9 cellular contexts compared by ENCODE assay signal in genomic region chr7:151167197-151167911, GRCh38. TPM values are rescaled to one million over a fixed set of nuclear protein-coding genes. Genes with fewer than 3 reads are reported as not detected.
DNase-seq lines count a peak whose midpoint lies in the region; ATAC-seq, FAIRE-seq and TF ChIP-seq lines count a peak whose summit lies in the region.
"Had no signal": no experiment of that assay in that cellular context is flagged by ENCODE, and none has a peak within 500 bp of the region (broad histone marks: within the 10 kb centered on the region; RNA-seq: fewer than 3 reads in every experiment).

Gene GBX1, minus strand, starts transcription at chr7:151167694. Its CDS starts 146 bp downstream, at chr7:151167548.

- H3K9ac ChIP-seq in BLaER1 treated with 17β-estradiol and CSF1 and Interleukin-3, amounts not matched to agents 10 nM and 100 nM = no peak within 1 kb of the TSS
- no peak within 1 kb of the TSS for H3K9ac ChIP-seq in GM12878 (ENCODE audit: control insufficient read depth, insufficient read depth, low read length)

- H3K79me2 ChIP-seq in GM12878 (ENCODE audit: control insufficient read depth, insufficient read depth, low read length) = no peaks in the 10 kb centered on the region

- RAD21 ChIA-PET in GM12878 (lab: Charles Lee; ENCODE audit: unreplicated experiment) = no interaction called here

- TF ChIP-seq RAD21 in Ishikawa (IDR thresholded peaks at IDR 0.05; ENCODE audit: low read depth) (no peak), GM12878 (IDR thresholded peaks at IDR 0.05; ENCODE audit: insufficient read depth, low read depth, low read length) (no peak)

- ATAC-seq in GM12878 = peak; percentile 16; the same call in 1 of the 3 replicates
- ATAC-seq in GM21390 (IDR thresholded peaks at IDR 0.05; ENCODE audit: unreplicated experiment) = no peak
- ATAC-seq in GM19395 (IDR thresholded peaks at IDR 0.05; ENCODE audit: unreplicated experiment) = no peak

- peak within 1 kb of the TSS; percentile 13; the same call in 1 of the 2 replicates for H2AFZ ChIP-seq in GM12878 (ENCODE audit: control insufficient read depth, low read depth, low read length)

- TF ChIP-seq EP300 in Ishikawa (IDR thresholded peaks at IDR 0.05; ENCODE audit: borderline replicate concordance) (0 out of 2 replicates have a peak, but pooled peaks have one; percentile 6), GM12878 (IDR thresholded peaks at IDR 0.05; ENCODE audit: borderline replicate concordance in 1 of 2, control insufficient read depth in 1 of 2, low read depth in 2 of 2, low read length in 2 of 2) (no peak)

- H3K36me3 ChIP-seq in BLaER1 treated with 17β-estradiol and CSF1 and Interleukin-3, amounts not matched to agents 10 nM and 100 nM = no peaks in the 10 kb centered on the region
- H3K36me3 ChIP-seq in GM12878 (ENCODE audit: control insufficient read depth in 2 of 2, insufficient read depth in 2 of 2, low read length in 1 of 2) (no peaks in the 10 kb centered on the region), testis (ENCODE audit: low read depth, missing control alignments) (no peaks in the 10 kb centered on the region)

- 23% methylated on average over 30 of the region's 98 CpGs for WGBS in GM12878 (ENCODE audit: insufficient coverage, insufficient replicate concordance, low lambda C conversion rate, missing lambda C conversion rate)
- WGBS in testis, 2 donors = 1% methylated on average over 16 to 93 of the region's 98 CpGs

- no peak for DNase-seq in GM12878 (ENCODE audit: low read depth, low spot score)
- peak; percentile 23 for DNase-seq in kidney tubule cell (ENCODE audit: low spot score)
- no peak for DNase-seq in testis
- DNase-seq in SIG-M5 (lab: John Stamatoyannopoulos, UW) = no peak

- POLR2A ChIA-PET in GM12878 (lab: Charles Lee) = no interaction called here

- intact Hi-C loops in GM12878 (cut with micrococcal nuclease; ENCODE audit: unreplicated experiment) = no loop called here
- intact Hi-C loops in testis (cut with DNase I; ENCODE audit: low total_unique reads) = no loop called here

- peak within 1 kb of the TSS; percentile 38 to 61 (median 46); a peak in 19 of 20 replicates for H3K4me3 ChIP-seq in BLaER1 treated with 17β-estradiol and CSF1 and Interleukin-3, amounts not matched to agents 10 nM and 100 nM
- H3K4me3 ChIP-seq in GM12878 (no peak within 1 kb of the TSS), testis (peak within 1 kb of the TSS; percentile 47 to 53)

- no TSS peak for BruUV-seq in GM12878 (replicated peaks; lab: Mats Ljungman, UMichigan)

- peaks cover 0 to 4% (median 0%) of the 10 kb centered on the region in 11 experiments; a peak in 2 of 22 replicates for H3K9me3 ChIP-seq in BLaER1 treated with 17β-estradiol and CSF1 and Interleukin-3, amounts not matched to agents 10 nM and 100 nM (replicated peaks in 1 of 11)
- H3K9me3 ChIP-seq in GM12878 (replicated peaks; ENCODE audit: control insufficient read depth, insufficient read depth, low read length) (no peaks in the 10 kb centered on the region), testis (no peaks in the 10 kb centered on the region)

- peaks cover 0 to 29% (median 18%) of the 10 kb centered on the region in 11 experiments; a peak in 11 of 22 replicates for H4K20me1 ChIP-seq in BLaER1 treated with 17β-estradiol and CSF1 and Interleukin-3, amounts not matched to agents 10 nM and 100 nM
- no peaks in the 10 kb centered on the region for H4K20me1 ChIP-seq in GM12878 (ENCODE audit: control insufficient read depth, insufficient read depth)

- peaks cover 79 to 98% (median 95%) of the 10 kb centered on the region in 11 experiments for H3K27me3 ChIP-seq in BLaER1 treated with 17β-estradiol and CSF1 and Interleukin-3, amounts not matched to agents 10 nM and 100 nM
- peaks cover 14 to 23% of the 10 kb centered on the region in 2 experiments for H3K27me3 ChIP-seq in GM12878 (replicated peaks in 1 of 2; ENCODE audit: control insufficient read depth in 2 of 2, insufficient read depth in 2 of 2, low read length in 1 of 2)
- no peaks in the 10 kb centered on the region for H3K27me3 ChIP-seq in testis

- TF ChIP-seq POLR2A in GM12878 (IDR thresholded peaks at IDR 0.05; ENCODE audit: low read depth, low read length) (no peak), testis (IDR thresholded peaks at IDR 0.05) (no peak)

- CTCF ChIA-PET in GM12878 (lab: Yijun Ruan, JAX) = interaction anchor here (0.7 to 2.0 kb wide), 2 partner anchors 12 to 43 kb away, joined by 4 to 5 read pairs; no protein-coding TSS in a partner anchor

- peak within 1 kb of the TSS; percentile 52 to 83 (median 65) for H3K4me2 ChIP-seq in BLaER1 treated with 17β-estradiol and CSF1 and Interleukin-3, amounts not matched to agents 10 nM and 100 nM
- peak within 1 kb of the TSS; percentile 47 for H3K4me2 ChIP-seq in GM12878 (ENCODE audit: control insufficient read depth, insufficient read depth)

- no peak for FAIRE-seq in GM12878 (lab: Jason Lieb, UNC)

- H3K27ac ChIP-seq in BLaER1 treated with 17β-estradiol and CSF1 and Interleukin-3, amounts not matched to agents 10 nM and 100 nM = no peak within 1 kb of the TSS
- H3K27ac ChIP-seq in GM12878 (ENCODE audit: control insufficient read depth, insufficient read depth) = no peak within 1 kb of the TSS
- no peak within 1 kb of the TSS for H3K27ac ChIP-seq in testis

- in situ Hi-C loops in GM12878 (cut with MboI) = no loop called here

- SMC1A ChIA-PET in GM12878 (lab: Charles Lee; ENCODE audit: uncharacterized antibody, unreplicated experiment) = no interaction called here

- H3K4me1 ChIP-seq in BLaER1 treated with 17β-estradiol and CSF1 and Interleukin-3, amounts not matched to agents 10 nM and 100 nM = peaks cover 5 to 17% (median 12%) of the 10 kb centered on the region in 10 experiments; a peak in 15 of 20 replicates
- no peaks in the 10 kb centered on the region for H3K4me1 ChIP-seq in GM12878 (ENCODE audit: control insufficient read depth, insufficient read depth, low read length)
- no peaks in the 10 kb centered on the region for H3K4me1 ChIP-seq in testis

- TF ChIP-seq CTCF in GM12878 (IDR thresholded peaks at IDR 0.05 in 2 of 3, conservative IDR thresholded peaks at IDR 0.05 in 1 of 3; ENCODE audit: control insufficient read depth in 2 of 3, extremely low read depth in 1 of 3, insufficient read depth in 1 of 3, low read depth in 3 of 3, low read length in 3 of 3) (no peak), testis (IDR thresholded peaks at IDR 0.05) (no peak)

TF ChIP-seq in Ishikawa, 13 proteins besides CTCF, POLR2A, EP300 and RAD21 (continues in another document):
- TF ChIP-seq NFIC (IDR thresholded peaks at IDR 0.05) = no peak
- no peak for TF ChIP-seq YY1 (IDR thresholded peaks at IDR 0.05; ENCODE audit: low read depth)
- no peak for TF ChIP-seq EGR1 (IDR thresholded peaks at IDR 0.05)

TF ChIP-seq in GM12878, 131 proteins besides CTCF, POLR2A, EP300 and RAD21:
- TF ChIP-seq TARDBP (IDR thresholded peaks at IDR 0.05; ENCODE audit: borderline replicate concordance) (no peak), NFYA (IDR thresholded peaks at IDR 0.05; ENCODE audit: borderline replicate concordance, low read depth, low read length) (no peak), TCF12 (IDR thresholded peaks at IDR 0.05; ENCODE audit: low read depth, low read length) (no peak), SUZ12 (IDR thresholded peaks at IDR 0.05; ENCODE audit: unreplicated experiment) (peak; percentile 99), ZNF207 (IDR thresholded peaks at IDR 0.05; ENCODE audit: borderline replicate concordance) (no peak), MYB (IDR thresholded peaks at IDR 0.05; ENCODE audit: borderline replicate concordance, low read depth, low read length) (no peak)

RNA-seq across cellular contexts. Expression of gene GBX1, which starts in this region (rescaled TPM):
- total RNA-seq in GM12878 (2013; cell fraction: nucleolus; rRNA removed) = not detected in 2 replicates
- not detected in 2 replicates for total RNA-seq in GM12878 (2014; rRNA removed)
- total RNA-seq in GM12878 (2014; rRNA removed; fragmentation: Illumina TruSeq; extraction: Trizol) = not detected in 2 replicates
- not detected in 2 replicates for total RNA-seq in GM12878 (2021)
- polyA plus RNA-seq in GM12878 (2011; ENCODE audit: low read depth) = not detected
- polyA plus RNA-seq in GM12878 (2011; rRNA removed) = not detected in 2 replicates
- not detected in 2 replicates for polyA plus RNA-seq in GM12878 (2011; cell fraction: cytosol; rRNA removed)
- not detected in 2 replicates for polyA plus RNA-seq in GM12878 (2011; cell fraction: nucleus; rRNA removed)
- not detected in 2 replicates for polyA plus RNA-seq in GM12878 (2012)
- polyA plus RNA-seq in GM12878 (2014; fragmentation: Illumina TruSeq; extraction: Trizol) = not detected in 2 replicates
- not detected for polyA plus RNA-seq in GM12878 (2014; fragmentation: Nextera tagmentation; extraction: Ambion mirVana)
- not detected in 2 replicates for polyA plus RNA-seq in GM12878 (2014; rRNA removed)
- polyA plus RNA-seq in GM12878 (2016; fragmentation: Nextera tagmentation; extraction: Ambion mirVana) = not detected
- not detected in 2 replicates for polyA minus RNA-seq in GM12878 (2011; rRNA and poly(A)+ RNA removed)
- not detected in 2 replicates for polyA minus RNA-seq in GM12878 (2011; cell fraction: cytosol; rRNA and poly(A)+ RNA removed)
- polyA minus RNA-seq in GM12878 (2011; cell fraction: nucleus; rRNA and poly(A)+ RNA removed) = not detected in 2 replicates
- total RNA-seq in testis = 10 to 100 TPM in 1 of 2 donors, 1 to 10 TPM in 1; 2.9 to 15.6 TPM
- polyA plus RNA-seq in testis (ENCODE audit: insufficient read depth, low read depth, low replicate concordance) = 7.2 TPM
- total RNA-seq: subcutaneous adipose tissue had no signal

Comparison
In these comparisons a context has a peak if more than half of its experiments do, and no peak if none do; other contexts are left out.
1. Peak in ATAC-seq and H3K4me2 ChIP-seq in GM12878; RNA of the gene not detected or under 1 TPM.